9 cellular contexts compared by ENCODE assay signal in the genomic region with DNA sequence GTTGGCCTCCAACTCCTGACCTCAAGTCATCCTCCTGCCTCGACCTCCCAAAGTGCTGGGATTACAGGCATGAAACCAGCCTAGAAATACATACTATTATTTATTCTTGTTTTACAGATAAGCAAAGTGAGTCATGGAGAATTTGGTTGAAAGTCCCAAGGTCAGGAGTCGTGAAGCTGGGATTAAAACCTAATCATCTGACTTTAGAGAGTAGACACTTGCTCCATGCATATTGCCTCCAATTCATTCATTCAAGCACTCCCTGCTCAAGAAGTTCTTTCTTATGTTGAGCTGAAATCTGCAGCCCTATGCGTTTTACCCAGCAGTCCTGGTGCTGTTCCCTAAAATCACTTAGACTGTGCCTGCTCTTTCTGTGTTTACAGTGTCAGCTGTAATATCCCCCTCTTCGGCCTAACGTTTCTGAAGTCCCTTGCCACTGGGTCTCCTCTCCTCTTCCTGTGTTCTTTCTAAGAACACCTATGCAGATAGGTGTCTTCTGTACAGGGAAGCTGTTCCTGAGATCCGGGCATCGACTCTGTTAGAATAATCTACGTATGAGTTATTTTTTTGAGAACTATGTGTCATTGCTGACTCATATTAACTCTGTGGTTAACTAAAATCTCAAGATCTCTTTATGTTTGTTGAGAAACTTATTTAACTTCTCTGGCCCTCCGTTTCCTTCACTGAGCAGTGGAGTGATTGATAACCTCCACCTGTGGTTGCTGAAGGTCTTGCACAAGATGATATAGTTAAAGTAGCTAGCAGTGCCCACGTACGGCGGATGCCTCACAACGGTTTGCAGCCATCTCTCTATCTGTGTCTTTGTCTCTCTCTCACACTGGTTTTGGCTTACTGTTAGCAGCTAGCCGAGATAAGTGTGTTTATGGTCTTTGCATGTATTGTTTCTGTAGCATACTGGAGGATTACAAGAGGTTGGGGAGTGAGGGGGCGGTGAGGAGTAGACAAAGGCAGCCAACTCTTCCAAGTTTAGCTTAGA. TPM values are rescaled to one million over a fixed set of nuclear protein-coding genes. Genes with fewer than 3 reads are reported as not detected.
DNase-seq lines count a peak whose midpoint lies in the region; ATAC-seq and TF ChIP-seq lines count a peak whose summit lies in the region.
"Had no signal": no experiment of that assay in that cellular context is flagged by ENCODE, and none has a peak within 500 bp of the region (broad histone marks: within the 10 kb centered on the region; RNA-seq: fewer than 3 reads in every experiment).

No MANE protein-coding gene starts in this region.

- peak overlapping the region; percentile 81 for H3K27ac Mint-ChIP-seq in activated naive CD8-positive, alpha-beta T cell treated with anti-CD3 and anti-CD28 coated beads for 36 hours

- TF ChIP-seq CTCF in mucosa of descending colon (IDR thresholded peaks at IDR 0.05), result no peak

- H3K36me3 Mint-ChIP-seq in activated naive CD8-positive, alpha-beta T cell treated with anti-CD3 and anti-CD28 coated beads for 36 hours, result peaks cover 19% of the 10 kb centered on the region

- H3K27me3 Mint-ChIP-seq in activated naive CD8-positive, alpha-beta T cell treated with anti-CD3 and anti-CD28 coated beads for 36 hours, result peaks cover 6% of the 10 kb centered on the region

- H3K27ac ChIP-seq in SJCRH30, result peak overlapping the region; percentile 7
- H3K27ac ChIP-seq: VCaP had no signal

- intact Hi-C loops in mucosa of descending colon (cut with DNase I, micrococcal nuclease), result no loop called here

- no peaks in the 10 kb centered on the region for H3K9me3 ChIP-seq in SJCRH30 (replicated peaks)
- no peaks in the 10 kb centered on the region for H3K9me3 ChIP-seq in mucosa of descending colon

- H3K27me3 ChIP-seq in SJCRH30, result no peaks in the 10 kb centered on the region

- H3K4me1 ChIP-seq in SJCRH30 (peaks cover 67% of the 10 kb centered on the region), mucosa of descending colon (ENCODE audit: low read depth) (peaks cover 15% of the 10 kb centered on the region)

- DNase-seq in SJCRH30, result peak in 1 of 2 experiments; percentile 47
- peak; percentile 68 for DNase-seq in activated naive CD8-positive, alpha-beta T cell treated with anti-CD3 and anti-CD28 coated beads for 36 hours
- DNase-seq in mucosa of descending colon, result no peak
- DNase-seq in stromal cell of bone marrow (ENCODE audit: low read depth), result peak; percentile 58
- DNase-seq in retina, result no peak

- peak overlapping the region; percentile 61 for H3K4me3 Mint-ChIP-seq in activated naive CD8-positive, alpha-beta T cell treated with anti-CD3 and anti-CD28 coated beads for 36 hours

- ATAC-seq in GM18502 (IDR thresholded peaks at IDR 0.05; ENCODE audit: poor library complexity, unreplicated experiment) (peak; percentile 44), HG02981 (IDR thresholded peaks at IDR 0.05; ENCODE audit: unreplicated experiment) (peak; percentile 29), mucosa of descending colon (peak; percentile 26), HG03457 (IDR thresholded peaks at IDR 0.05; ENCODE audit: unreplicated experiment) (no peak)

- no peaks in the 10 kb centered on the region for H3K9me3 Mint-ChIP-seq in activated naive CD8-positive, alpha-beta T cell treated with anti-CD3 and anti-CD28 coated beads for 36 hours

- H3K36me3 ChIP-seq in SJCRH30 (no peaks in the 10 kb centered on the region), mucosa of descending colon (ENCODE audit: low read depth) (no peaks in the 10 kb centered on the region)

- H3K4me3 ChIP-seq in SJCRH30, result peak overlapping the region; percentile 1; the same call in 1 of the 2 replicates
- no peak overlapping the region for H3K4me3 ChIP-seq in mucosa of descending colon

- H3K4me1 Mint-ChIP-seq in activated naive CD8-positive, alpha-beta T cell treated with anti-CD3 and anti-CD28 coated beads for 36 hours, result peaks cover 77% of the 10 kb centered on the region

RNA-seq across cellular contexts. Expression of a gene that starts 4.6 kb away (rescaled TPM):
- total RNA-seq in SJCRH30 (2014; rRNA removed; shearing (Covaris generic)), result 0.73 and 0.76 TPM in 2 replicates
- 10 to 100 TPM; 16.4 to 17.4 TPM for total RNA-seq in activated naive CD8-positive, alpha-beta T cell treated with anti-CD3 and anti-CD28 coated beads for 36 hours
- total RNA-seq in mucosa of descending colon, result 10 to 100 TPM in 2 of 3 donors, 1 to 10 TPM in 1; 5.1 to 13.8 (median 11.8) TPM

Comparison
In these comparisons a context has a peak if more than half of its experiments do, and no peak if none do; other contexts are left out.
1. DNase-seq: peak in activated naive CD8-positive, alpha-beta T cell treated with anti-CD3 and anti-CD28 coated beads for 36 hours (single experiment) and stromal cell of bone marrow (single experiment); none in mucosa of descending colon (0 of 3) and retina (single experiment).